26 cellular contexts compared by ENCODE assay signal in the genomic region with DNA sequence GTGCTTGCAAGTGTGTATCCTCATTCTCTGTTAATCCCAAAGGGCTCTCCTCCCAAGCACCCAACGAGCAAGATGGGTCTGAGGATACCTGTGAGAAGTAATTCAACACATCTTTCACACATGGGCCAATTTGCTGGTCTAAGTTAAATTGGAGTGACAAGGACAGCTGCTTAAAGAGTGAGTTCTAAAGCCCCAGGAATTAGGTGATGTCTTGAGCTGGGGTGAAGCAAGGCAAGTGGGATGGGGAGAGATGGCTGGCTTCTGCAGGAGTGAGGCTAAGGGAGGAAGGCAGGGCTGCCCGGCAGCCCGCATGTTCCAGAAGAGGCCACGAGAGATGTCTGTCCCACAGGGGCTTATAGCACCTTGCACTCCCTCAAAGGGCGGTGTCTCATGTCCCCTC.
"Had no signal": no experiment of that assay in that cellular context is flagged by ENCODE, and none has a peak within 500 bp of the region (broad histone marks: within the 10 kb centered on the region; RNA-seq: fewer than 3 reads in every experiment).

No MANE protein-coding gene starts in this region.

- ATAC-seq: activated naive CD4-positive, alpha-beta T cell treated with anti-CD3 and anti-CD28 coated beads, Interleukin-2, amount 50 U/mL, for 72 hours; activated T-cell treated with anti-CD3 and anti-CD28 coated beads, Interleukin-2, amount 50 U/mL, for 4 hours; body of pancreas; Panc1 had no signal

- H3K4me3 ChIP-seq: adrenal gland, body of pancreas, breast epithelium, MG63, SJCRH30, SK-N-MC had no signal

- H3K27me3 ChIP-seq: adrenal gland, body of pancreas, breast epithelium, MG63 had no signal

- H3K4me1 ChIP-seq: adrenal gland, body of pancreas, breast epithelium, SJCRH30 had no signal

- H3K36me3 ChIP-seq: adrenal gland, breast epithelium, MG63, SJCRH30, WERI-Rb-1 had no signal

- H3K27ac ChIP-seq: adrenal gland, body of pancreas, breast epithelium, SJCRH30, SK-N-MC, WERI-Rb-1 had no signal

- DNase-seq: activated CD4-positive, alpha-beta memory T cell treated with anti-CD3 and anti-CD28 coated beads, Interleukin-2, amount 10 ng/mL, durations not matched to agents 7 days and 5 days; activated CD4-positive, alpha-beta T cell treated with anti-CD3 and anti-CD28 coated beads for 1 hour; activated CD4-positive, alpha-beta T cell treated with anti-CD3 and anti-CD28 coated beads for 48 hours; activated CD4-positive, CD25-positive, alpha-beta regulatory T cell; activated gamma-delta T cell treated with Interleukin-2 at 50 U/mL for 16 hours; activated naive CD4-positive, alpha-beta T cell treated with anti-CD3 and anti-CD28 coated beads for 36 hours; activated T-cell treated with anti-CD3 and anti-CD28 coated beads, Interleukin-2, amount 50 U/mL, for 4 hours; adrenal gland; body of pancreas; Karpas-422; MG63; MV-4-11; NCI-H1092; NCI-H1436 treated with DMSO at 0.1 percent for 48 hours; NCI-H1694 treated with DMSO at 0.1 percent for 48 hours; NCI-H2029; NCI-H345; NCI-H524 treated with DMSO at 0.1 percent for 48 hours; SHP77; T1000; WERI-Rb-1 had no signal

- H3K9me3 ChIP-seq: adrenal gland, body of pancreas, breast epithelium, MG63, SJCRH30 had no signal
